24 cellular contexts compared by ENCODE assay signal in the genomic region with DNA sequence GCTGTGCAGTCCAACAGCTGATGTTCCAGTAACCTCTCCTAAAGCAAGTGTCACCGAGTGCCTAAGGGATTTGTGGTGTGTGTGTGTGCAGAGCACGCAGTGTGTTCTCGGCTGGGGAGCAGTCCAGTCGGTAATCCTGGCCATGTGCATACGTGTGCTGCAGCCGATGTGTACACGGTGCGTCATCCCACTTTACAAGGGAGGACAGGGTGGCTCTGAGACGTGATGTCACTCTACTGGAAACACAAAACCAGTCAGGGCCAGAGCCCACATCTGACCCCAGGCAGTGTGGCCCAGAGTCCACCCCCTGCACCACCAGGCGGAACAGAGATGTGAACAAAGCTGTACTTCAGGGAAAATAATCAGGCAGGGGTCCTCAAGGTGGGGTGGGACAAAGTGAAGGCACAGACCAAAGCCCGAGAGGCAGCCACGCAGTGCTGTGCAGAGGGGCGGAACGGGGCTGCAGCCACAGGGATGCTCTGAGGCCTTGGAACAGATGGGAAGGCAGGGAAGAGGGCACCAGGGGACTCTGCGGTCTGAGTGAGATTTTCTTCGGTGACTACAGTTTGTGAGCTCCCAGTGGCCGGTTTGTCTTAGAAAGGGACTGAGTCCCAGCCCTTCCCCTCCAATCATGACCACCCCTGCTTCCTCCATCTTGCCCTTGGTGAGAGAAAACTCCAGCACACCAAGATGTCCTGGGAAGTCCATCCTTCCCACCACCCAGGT.
DNase-seq lines count a peak whose midpoint lies in the region; ATAC-seq and TF ChIP-seq lines count a peak whose summit lies in the region.
"Had no signal": no experiment of that assay in that cellular context is flagged by ENCODE, and none has a peak within 500 bp of the region (broad histone marks: within the 10 kb centered on the region; RNA-seq: fewer than 3 reads in every experiment).

No MANE protein-coding gene starts in this region.

- no peaks in the 10 kb centered on the region for H3K36me3 Mint-ChIP-seq in Calu3 (ENCODE audit: insufficient read depth, unreplicated experiment)
- H3K36me3 Mint-ChIP-seq: activated naive CD4-positive, alpha-beta T cell treated with anti-CD3 and anti-CD28 coated beads, Interleukin-2, amount 50 U/mL, for 72 hours had no signal

- H3K9me3 ChIP-seq in PC-3 (ENCODE audit: low read length) = no peaks in the 10 kb centered on the region
- no peaks in the 10 kb centered on the region for H3K9me3 ChIP-seq in mesenchymal stem cell (ENCODE audit: control insufficient read depth, low read length)
- H3K9me3 ChIP-seq: ascending aorta, HAP-1, left lung, tibial nerve had no signal

- H3K27ac ChIP-seq in PC-3 (ENCODE audit: low read length) (no peak overlapping the region), mesenchymal stem cell (ENCODE audit: low read length, poor library complexity, severe bottlenecking) (no peak overlapping the region), brain microvascular endothelial cell (no peak overlapping the region)
- H3K27ac ChIP-seq: ascending aorta, C4-2B, left lung, tibial nerve had no signal

- H3K14ac ChIP-seq in mesenchymal stem cell (ENCODE audit: low read length in 2 of 2) = no peak overlapping the region

- peak; percentile 64 for DNase-seq in NCI-H2171 treated with DMSO at 0.1 percent for 48 hours (lab: John Stamatoyannopoulos, UW)
- DNase-seq in NCI-H2171 (lab: John Stamatoyannopoulos, UW) = no peak
- DNase-seq in PC-3 = peak; percentile 19
- no peak for DNase-seq in mesenchymal stem cell
- peak; percentile 16 for DNase-seq in skeletal muscle cell (ENCODE audit: low read depth)
- DNase-seq in GOT3 (lab: John Stamatoyannopoulos, UW) = no peak
- DNase-seq in Calu3 = no peak
- DNase-seq in brain microvascular endothelial cell = no peak
- DNase-seq: activated CD4-positive, alpha-beta T cell treated with anti-CD3 and anti-CD28 coated beads for 36 hours; central memory CD4-positive, alpha-beta T cell; dermis blood vessel endothelial cell; KBM-7; NCI-H187; NK-92 treated with Interleukin-12 subunit alpha and Interleukin-12 subunit beta, amount 100 ng/mL, for 24 hours; stimulated activated CD4-positive, alpha-beta T cell treated with anti-CD3 and anti-CD28 coated beads, Interleukin-4, amount 100 ng/mL, for 4 hours; T-helper 1 cell had no signal

- H3K23ac ChIP-seq in mesenchymal stem cell (ENCODE audit: low read length in 2 of 2) = no peak overlapping the region

- no peak overlapping the region for H2AK5ac ChIP-seq in mesenchymal stem cell (ENCODE audit: low read length, severe bottlenecking)

- H3K9me3 Mint-ChIP-seq in Calu3 (ENCODE audit: low read depth, unreplicated experiment) = no peaks in the 10 kb centered on the region
- H3K9me3 Mint-ChIP-seq: activated naive CD4-positive, alpha-beta T cell treated with anti-CD3 and anti-CD28 coated beads, Interleukin-2, amount 50 U/mL, for 72 hours; stimulated activated naive CD8-positive, alpha-beta T cell treated with anti-CD3 and anti-CD28 coated beads, Interleukin-15, Interleukin-2, amounts not matched to agents 100 ng/mL and 50 ng/mL, for 24 hours had no signal

- no peak overlapping the region for H2BK12ac ChIP-seq in mesenchymal stem cell (ENCODE audit: low read length in 2 of 2)

- H3K4me1 ChIP-seq in PC-3 (ENCODE audit: insufficient read depth, low read length) (no peaks in the 10 kb centered on the region), mesenchymal stem cell (ENCODE audit: control insufficient read depth, insufficient read depth, low read depth, low read length) (no peaks in the 10 kb centered on the region)
- H3K4me1 ChIP-seq: ascending aorta, HAP-1, left lung had no signal

- H2BK120ac ChIP-seq in mesenchymal stem cell (ENCODE audit: low read depth, low read length) = no peak overlapping the region

- no peak overlapping the region for H2BK5ac ChIP-seq in mesenchymal stem cell (ENCODE audit: low read depth, low read length, poor library complexity, severe bottlenecking)

- H3K4me3 Mint-ChIP-seq in Calu3 (ENCODE audit: low read depth, unreplicated experiment) = no peak overlapping the region
- H3K4me3 Mint-ChIP-seq: activated CD4-positive, alpha-beta T cell treated with anti-CD3 and anti-CD28 coated beads for 36 hours; stimulated activated naive CD8-positive, alpha-beta T cell treated with anti-CD3 and anti-CD28 coated beads, Interleukin-15, Interleukin-2, amounts not matched to agents 100 ng/mL and 50 ng/mL, for 24 hours had no signal

- no TSS peak for BruUV-seq in PC-3 (replicated peaks; lab: Mats Ljungman, UMichigan)
- no TSS peak for BruUV-seq in Calu3 (replicated peaks; lab: Mats Ljungman, UMichigan)

- H3K4me3 ChIP-seq in PC-3 (ENCODE audit: low read length) (no peak overlapping the region), mesenchymal stem cell (ENCODE audit: insufficient read depth in 1 of 2, low read depth in 1 of 2, low read length in 2 of 2) (no peak overlapping the region), skeletal muscle cell (ENCODE audit: low read depth, low read length) (no peak overlapping the region), brain microvascular endothelial cell (ENCODE audit: low read depth, low read length) (no peak overlapping the region)
- H3K4me3 ChIP-seq: ascending aorta, HAP-1, left lung, tibial nerve had no signal

- no peaks in the 10 kb centered on the region for H3F3A ChIP-seq in PC-3 (ENCODE audit: low read length, unreplicated experiment)

- H3K27me3 ChIP-seq in PC-3 (ENCODE audit: low read length) (no peaks in the 10 kb centered on the region), mesenchymal stem cell (ENCODE audit: control insufficient read depth in 1 of 2, insufficient read depth in 1 of 2, low read length in 2 of 2) (no peaks in the 10 kb centered on the region), brain microvascular endothelial cell (replicated peaks) (no peaks in the 10 kb centered on the region)
- H3K27me3 ChIP-seq: ascending aorta, left lung, tibial nerve had no signal

- no peak overlapping the region for H3K18ac ChIP-seq in mesenchymal stem cell (ENCODE audit: low read depth in 1 of 2, low read length in 2 of 2)

- H3K4ac ChIP-seq in mesenchymal stem cell (ENCODE audit: low read depth in 1 of 2, low read length in 2 of 2) = no peak overlapping the region

- H4K20me1 ChIP-seq in PC-3 (ENCODE audit: low read length) = no peaks in the 10 kb centered on the region

- H3K27me3 Mint-ChIP-seq in Calu3 (ENCODE audit: unreplicated experiment) = peaks cover 80% of the 10 kb centered on the region
- H3K27me3 Mint-ChIP-seq: stimulated activated naive CD8-positive, alpha-beta T cell treated with anti-CD3 and anti-CD28 coated beads, Interleukin-15, Interleukin-2, amounts not matched to agents 100 ng/mL and 50 ng/mL, for 24 hours had no signal

- intact Hi-C loops in PC-3 (cut with micrococcal nuclease) (no loop called here), Calu3 (cut with micrococcal nuclease; ENCODE audit: unreplicated experiment) (no loop called here)

- CTCF ChIA-PET in PC-3 (lab: Charles Lee) (no interaction called here), Calu3 (lab: Charles Lee) (no interaction called here)

- no peak overlapping the region for H3K4me2 ChIP-seq in PC-3 (ENCODE audit: low read length)
- no peak overlapping the region for H3K4me2 ChIP-seq in mesenchymal stem cell (ENCODE audit: low read length, poor library complexity, severe bottlenecking)

- 89% methylated on average over 17 of the region's 17 CpGs for WGBS in mesenchymal stem cell

- in situ Hi-C loops in brain microvascular endothelial cell (cut with HindIII; ENCODE audit: low pct_ligation_motif_present, low sequenced_read_pairs) = no loop called here

- H4K8ac ChIP-seq in mesenchymal stem cell (ENCODE audit: low read length) = no peak overlapping the region

- no peak overlapping the region for H3K27ac Mint-ChIP-seq in Calu3 (ENCODE audit: unreplicated experiment)
- H3K27ac Mint-ChIP-seq: activated CD4-positive, alpha-beta T cell treated with anti-CD3 and anti-CD28 coated beads for 36 hours; activated naive CD4-positive, alpha-beta T cell treated with anti-CD3 and anti-CD28 coated beads, Interleukin-2, amount 50 U/mL, for 72 hours; stimulated activated naive CD8-positive, alpha-beta T cell treated with anti-CD3 and anti-CD28 coated beads, Interleukin-15, Interleukin-2, amounts not matched to agents 100 ng/mL and 50 ng/mL, for 24 hours had no signal

- TF ChIP-seq CTCF in PC-3 (conservative IDR thresholded peaks at IDR 0.05; ENCODE audit: low read depth, low read length) = no peak
- no peak for TF ChIP-seq CTCF in Calu3 (IDR thresholded peaks at IDR 0.05; ENCODE audit: unreplicated experiment)
- no peak for TF ChIP-seq CTCF in brain microvascular endothelial cell (IDR thresholded peaks at IDR 0.05; ENCODE audit: low read depth, low read length, missing control alignments)

- H3K79me1 ChIP-seq in mesenchymal stem cell (replicated peaks; ENCODE audit: low read length, poor library complexity, severe bottlenecking) = no peaks in the 10 kb centered on the region

- H2AFZ ChIP-seq in PC-3 (ENCODE audit: low read length) (no peak overlapping the region), mesenchymal stem cell (ENCODE audit: low read depth, low read length) (no peak overlapping the region)

- no peaks in the 10 kb centered on the region for H3K9me2 ChIP-seq in PC-3 (replicated peaks; ENCODE audit: low read length)

- H2BK15ac ChIP-seq in mesenchymal stem cell (ENCODE audit: low read depth, poor library complexity, severe bottlenecking) = no peak overlapping the region

- no peaks in the 10 kb centered on the region for H3K36me3 ChIP-seq in PC-3 (ENCODE audit: low read depth, low read length)
- H3K36me3 ChIP-seq in mesenchymal stem cell (ENCODE audit: control insufficient read depth in 1 of 2, insufficient read depth in 2 of 2, low read depth in 1 of 2, low read length in 2 of 2) = peaks cover 0 to 5% of the 10 kb centered on the region in 2 experiments
- no peaks in the 10 kb centered on the region for H3K36me3 ChIP-seq in brain microvascular endothelial cell (replicated peaks)
- H3K36me3 ChIP-seq: ascending aorta, HAP-1, left lung, tibial nerve had no signal

- POLR2A ChIA-PET in PC-3 (lab: Charles Lee; ENCODE audit: unreplicated experiment) = no interaction called here

- no peaks in the 10 kb centered on the region for H3K79me2 ChIP-seq in PC-3 (ENCODE audit: low read length)

- ATAC-seq in PC-3 = peak; percentile 38; the same call in 1 of the 2 replicates
- ATAC-seq: activated CD4-positive, alpha-beta T cell treated with anti-CD3 and anti-CD28 coated beads for 36 hours; activated naive CD4-positive, alpha-beta T cell treated with anti-CD3 and anti-CD28 coated beads, Interleukin-2, amount 50 U/mL, for 72 hours; left lung; Panc1 had no signal

- H3K9ac ChIP-seq in PC-3 (ENCODE audit: low read length) (no peak overlapping the region), mesenchymal stem cell (ENCODE audit: low read length) (no peak overlapping the region)

- H4K91ac ChIP-seq in mesenchymal stem cell (ENCODE audit: low read length) = peak overlapping the region; percentile 34

- H3K4me1 Mint-ChIP-seq in Calu3 (ENCODE audit: low read depth, unreplicated experiment) = no peaks in the 10 kb centered on the region
- H3K4me1 Mint-ChIP-seq: activated CD4-positive, alpha-beta T cell treated with anti-CD3 and anti-CD28 coated beads for 36 hours had no signal

Comparison
In these comparisons a context has a peak if more than half of its experiments do, and no peak if none do; other contexts are left out.
1. DNase-seq: peak in NCI-H2171 treated with DMSO at 0.1 percent for 48 hours (single experiment), PC-3 (single experiment) and skeletal muscle cell (single experiment); none in NCI-H2171 (single experiment), mesenchymal stem cell (single experiment), GOT3 (single experiment), Calu3 (single experiment) and brain microvascular endothelial cell (single experiment).